Comparison of ENCODE assay signal across 13 cellular contexts in the genomic region with DNA sequence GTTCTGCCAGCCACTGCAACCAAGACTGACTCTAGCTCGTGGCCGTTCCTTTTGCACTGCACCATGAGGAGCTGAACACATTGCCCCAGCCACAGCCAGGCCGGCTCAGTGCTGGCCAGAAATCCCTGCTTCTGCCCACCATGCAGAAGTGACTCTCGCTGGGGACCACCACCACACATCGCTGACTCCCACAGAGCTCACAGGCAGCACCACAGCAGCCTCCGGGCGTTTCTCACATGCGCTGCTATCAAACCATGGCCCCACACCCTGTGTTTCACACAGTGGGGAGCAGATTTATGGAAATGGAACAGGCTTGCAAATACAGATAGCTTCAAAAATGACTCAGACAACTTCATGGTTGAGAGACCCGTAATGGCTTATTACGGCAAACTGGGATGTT. TPM values are rescaled to one million over a fixed set of nuclear protein-coding genes. Genes with fewer than 3 reads are reported as not detected.
DNase-seq lines count a peak whose midpoint lies in the region; ATAC-seq and TF ChIP-seq lines count a peak whose summit lies in the region.
"Had no signal": no experiment of that assay in that cellular context is flagged by ENCODE, and none has a peak within 500 bp of the region (broad histone marks: within the 10 kb centered on the region; RNA-seq: fewer than 3 reads in every experiment).

No MANE protein-coding gene starts in this region.

- in situ Hi-C loops in Panc1 (cut with HindIII; ENCODE audit: low pct_unique_long_range_greater_than_20kb, low sequenced_read_pairs) (no loop called here), HAP-1 (cut with MboI; ENCODE audit: low sequenced_read_pairs) (no loop called here)

- no peaks in the 10 kb centered on the region for H3K9me3 ChIP-seq in HEK293 (ENCODE audit: control insufficient read depth, insufficient read depth, low read depth, low read length)
- H3K9me3 ChIP-seq in Panc1 (ENCODE audit: control insufficient read depth, insufficient read depth, low read depth, low read length) = peaks cover 4% of the 10 kb centered on the region; the same call in 1 of the 2 replicates
- no peaks in the 10 kb centered on the region for H3K9me3 ChIP-seq in HAP-1

- no peak for TF ChIP-seq CTCF in HEK293 (tag by site-specific recombination; IDR thresholded peaks at IDR 0.05)
- TF ChIP-seq CTCF in Panc1 (IDR thresholded peaks at IDR 0.05) = no peak

- intact Hi-C loops in Panc1 (cut with micrococcal nuclease; ENCODE audit: unreplicated experiment) = no loop called here
- intact Hi-C loops in head of caudate nucleus (cut with DNase I) = no loop called here

- ATAC-seq in Panc1 = peak; percentile 31; the same call in 1 of the 2 replicates
- ATAC-seq: CD8-positive, alpha-beta T cell had no signal

- CTCF ChIA-PET in HEK293 (lab: Yijun Ruan, JAX) (no interaction called here), Panc1 (lab: Charles Lee) (interaction anchor here (0.6 kb wide), 1 partner anchor 184 kb away, joined by 8 read pairs; no protein-coding TSS in a partner anchor)

- H3K4me1 ChIP-seq in HEK293 (ENCODE audit: control insufficient read depth, insufficient read depth, low read length) (no peaks in the 10 kb centered on the region), Panc1 (ENCODE audit: control insufficient read depth, insufficient read depth, low read length) (no peaks in the 10 kb centered on the region), HAP-1 (peaks cover 2% of the 10 kb centered on the region; the same call in 1 of the 2 replicates)
- H3K4me1 ChIP-seq: BLaER1 treated with 17β-estradiol and CSF1 and Interleukin-3, amounts not matched to agents 10 nM and 100 nM had no signal

- H3K36me3 ChIP-seq in HEK293 (ENCODE audit: control insufficient read depth in 2 of 2, insufficient read depth in 1 of 2, low read length in 2 of 2) (no peaks in the 10 kb centered on the region), Panc1 (ENCODE audit: control insufficient read depth, insufficient read depth, low read length) (no peaks in the 10 kb centered on the region), HAP-1 (replicated peaks) (no peaks in the 10 kb centered on the region)
- H3K36me3 ChIP-seq: BLaER1 treated with 17β-estradiol and CSF1 and Interleukin-3, amounts not matched to agents 10 nM and 100 nM had no signal

- H3K27ac ChIP-seq in HEK293 (ENCODE audit: extremely low read depth, low read depth, low read length) = no peak overlapping the region
- H3K27ac ChIP-seq in Panc1 (ENCODE audit: low read length) = peak overlapping the region; percentile 26; the same call in 1 of the 2 replicates
- H3K27ac ChIP-seq: BLaER1 treated with 17β-estradiol and CSF1 and Interleukin-3, amounts not matched to agents 10 nM and 100 nM had no signal

- no peaks in the 10 kb centered on the region for H3K27me3 ChIP-seq in Panc1 (ENCODE audit: control insufficient read depth, insufficient read depth, low read length)
- H3K27me3 ChIP-seq in HAP-1 (ENCODE audit: low read depth) = no peaks in the 10 kb centered on the region
- H3K27me3 ChIP-seq: BLaER1 treated with 17β-estradiol and CSF1 and Interleukin-3, amounts not matched to agents 10 nM and 100 nM had no signal

- POLR2A ChIA-PET in HEK293 (lab: Yijun Ruan, JAX) = no interaction called here
- POLR2A ChIA-PET in Panc1 (lab: Charles Lee) = interaction anchor here (0.6 kb wide), 1 partner anchor 583 kb away, joined by 10 read pairs; no protein-coding TSS in a partner anchor

- DNase-seq in Panc1 (ENCODE audit: low read depth, low spot score) (no peak), iPS-NIHi11 (ENCODE audit: low spot score) (peak; percentile 14), head of caudate nucleus (no peak), NCI-H1694 treated with DMSO at 0.1 percent for 48 hours (lab: John Stamatoyannopoulos, UW) (no peak), HAP-1 (ENCODE audit: low spot score in 2 of 2) (no peak)
- DNase-seq: Calu3; CD8-positive, alpha-beta T cell; DMS53; HCEC 1CT; HFFc6 had no signal

- no peak overlapping the region for H3K4me3 ChIP-seq in HEK293 (ENCODE audit: low read depth, low read length)
- no peak overlapping the region for H3K4me3 ChIP-seq in Panc1 (ENCODE audit: low read depth in 2 of 2, low read length in 2 of 2)
- no peak overlapping the region for H3K4me3 ChIP-seq in HAP-1
- H3K4me3 ChIP-seq: BLaER1 treated with 17β-estradiol and CSF1 and Interleukin-3, amounts not matched to agents 10 nM and 100 nM had no signal

- BruUV-seq in Panc1 (replicated peaks; lab: Mats Ljungman, UMichigan) = no TSS peak

TF ChIP-seq in HEK293, 187 proteins besides CTCF, POLR2A, EP300 and RAD21:
- TF ChIP-seq, protein P1, sequence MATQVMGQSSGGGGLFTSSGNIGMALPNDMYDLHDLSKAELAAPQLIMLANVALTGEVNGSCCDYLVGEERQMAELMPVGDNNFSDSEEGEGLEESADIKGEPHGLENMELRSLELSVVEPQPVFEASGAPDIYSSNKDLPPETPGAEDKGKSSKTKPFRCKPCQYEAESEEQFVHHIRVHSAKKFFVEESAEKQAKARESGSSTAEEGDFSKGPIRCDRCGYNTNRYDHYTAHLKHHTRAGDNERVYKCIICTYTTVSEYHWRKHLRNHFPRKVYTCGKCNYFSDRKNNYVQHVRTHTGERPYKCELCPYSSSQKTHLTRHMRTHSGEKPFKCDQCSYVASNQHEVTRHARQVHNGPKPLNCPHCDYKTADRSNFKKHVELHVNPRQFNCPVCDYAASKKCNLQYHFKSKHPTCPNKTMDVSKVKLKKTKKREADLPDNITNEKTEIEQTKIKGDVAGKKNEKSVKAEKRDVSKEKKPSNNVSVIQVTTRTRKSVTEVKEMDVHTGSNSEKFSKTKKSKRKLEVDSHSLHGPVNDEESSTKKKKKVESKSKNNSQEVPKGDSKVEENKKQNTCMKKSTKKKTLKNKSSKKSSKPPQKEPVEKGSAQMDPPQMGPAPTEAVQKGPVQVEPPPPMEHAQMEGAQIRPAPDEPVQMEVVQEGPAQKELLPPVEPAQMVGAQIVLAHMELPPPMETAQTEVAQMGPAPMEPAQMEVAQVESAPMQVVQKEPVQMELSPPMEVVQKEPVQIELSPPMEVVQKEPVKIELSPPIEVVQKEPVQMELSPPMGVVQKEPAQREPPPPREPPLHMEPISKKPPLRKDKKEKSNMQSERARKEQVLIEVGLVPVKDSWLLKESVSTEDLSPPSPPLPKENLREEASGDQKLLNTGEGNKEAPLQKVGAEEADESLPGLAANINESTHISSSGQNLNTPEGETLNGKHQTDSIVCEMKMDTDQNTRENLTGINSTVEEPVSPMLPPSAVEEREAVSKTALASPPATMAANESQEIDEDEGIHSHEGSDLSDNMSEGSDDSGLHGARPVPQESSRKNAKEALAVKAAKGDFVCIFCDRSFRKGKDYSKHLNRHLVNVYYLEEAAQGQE (tag by site-specific recombination; IDR thresholded peaks at IDR 0.05) = no peak
- TF ChIP-seq KLF8 (tag by site-specific recombination; IDR thresholded peaks at IDR 0.05) = no peak
- no peak for TF ChIP-seq ZNF221 (tag by site-specific recombination; IDR thresholded peaks at IDR 0.05; ENCODE audit: borderline replicate concordance)
- peak; percentile 92 for TF ChIP-seq ZIC2 (tag by site-specific recombination; IDR thresholded peaks at IDR 0.05)

RNA-seq across cellular contexts. Expression of gene SDK1, which starts 15.4 kb away (rescaled TPM):
- total RNA-seq in Panc1 (2021; ENCODE audit: unreplicated experiment) = 47.4 TPM
- 67.8 TPM for polyA plus RNA-seq in Panc1 (2012; ENCODE audit: insufficient read length)
- total RNA-seq: HFFc6 had no signal
- polyA plus RNA-seq: IgD-negative memory B cell had no signal
